ENCODE assay signal across 14 cellular contexts in the genomic region with DNA sequence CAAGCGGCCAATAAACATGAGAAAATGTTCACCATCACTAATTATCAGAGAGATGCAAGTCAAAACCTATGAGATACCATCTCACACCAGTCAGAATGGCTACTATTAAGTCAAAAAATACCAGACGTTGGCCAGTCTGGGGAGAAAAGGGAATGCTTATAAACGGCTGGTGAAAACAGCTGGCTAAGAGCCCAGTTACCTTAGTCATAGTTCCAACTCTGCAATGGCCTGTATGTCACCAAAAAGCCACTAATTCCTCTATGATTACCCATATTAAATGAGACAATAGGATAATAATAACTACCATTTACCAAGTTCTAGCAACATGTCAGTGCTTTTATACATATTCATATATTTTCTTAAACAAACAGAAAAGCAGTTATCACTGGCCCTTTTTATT. TPM values are rescaled to one million over a fixed set of nuclear protein-coding genes. Genes with fewer than 3 reads are reported as not detected.
DNase-seq lines count a peak whose midpoint lies in the region; ATAC-seq and TF ChIP-seq lines count a peak whose summit lies in the region.
"Had no signal": no experiment of that assay in that cellular context is flagged by ENCODE, and none has a peak within 500 bp of the region (broad histone marks: within the 10 kb centered on the region; RNA-seq: fewer than 3 reads in every experiment).

No MANE protein-coding gene starts in this region.

- peak; percentile 82 for ATAC-seq in thoracic aorta (ENCODE audit: insufficient number of reproducible peaks, low FRiP score, low read depth)
- ATAC-seq in GM19397 (IDR thresholded peaks at IDR 0.05; ENCODE audit: unreplicated experiment) = no peak
- no peak for ATAC-seq in GM18519 (IDR thresholded peaks at IDR 0.05; ENCODE audit: low FRiP score, unreplicated experiment)
- ATAC-seq: natural killer cell had no signal

- no peaks in the 10 kb centered on the region for H3K36me3 ChIP-seq in adrenal gland (replicated peaks in 1 of 2)
- H3K36me3 ChIP-seq in thoracic aorta = no peaks in the 10 kb centered on the region

- WGBS in adrenal gland, 4 donors = 45 to 72% (median 50%) methylated on average over 3 of the region's 3 CpGs

- no peak overlapping the region for H3K4me3 ChIP-seq in adrenal gland
- no peak overlapping the region for H3K4me3 ChIP-seq in fibroblast of pulmonary artery (replicated peaks; ENCODE audit: low read depth, low read length)
- H3K4me3 ChIP-seq in thoracic aorta = no peak overlapping the region

- TF ChIP-seq CTCF in adrenal gland (IDR thresholded peaks at IDR 0.05) = no peak
- no peak for TF ChIP-seq CTCF in fibroblast of pulmonary artery (IDR thresholded peaks at IDR 0.05; ENCODE audit: low read length, missing control alignments)
- TF ChIP-seq CTCF in thoracic aorta (IDR thresholded peaks at IDR 0.05) = no peak

- no peaks in the 10 kb centered on the region for H3K27me3 ChIP-seq in adrenal gland
- no peaks in the 10 kb centered on the region for H3K27me3 ChIP-seq in thoracic aorta (replicated peaks; ENCODE audit: insufficient read depth)

- H3K27ac ChIP-seq in adrenal gland = no peak overlapping the region
- H3K27ac ChIP-seq in thoracic aorta = peak overlapping the region; percentile 76 to 86

- DNase-seq in HCEC 1CT (peak; percentile 70), adrenal gland (peak in 6 of 7 donors; percentile 43 to 71 (median 62)), fibroblast of pulmonary artery (ENCODE audit: low read depth) (peak; percentile 72), thoracic aorta (ENCODE audit: low spot score) (peak; percentile 28), NCI-H510A (lab: John Stamatoyannopoulos, UW) (no peak), NCI-H446 treated with DMSO at 0.1 percent for 48 hours (lab: John Stamatoyannopoulos, UW) (no peak)
- DNase-seq: activated CD4-positive, alpha-beta memory T cell treated with anti-CD3 and anti-CD28 coated beads for 36 hours; central memory CD4-positive, alpha-beta T cell; DMS79; natural killer cell; NCI-H2081; small intestine had no signal

- peaks cover 0 to 25% of the 10 kb centered on the region in 2 donors for H3K4me1 ChIP-seq in adrenal gland (replicated peaks in 1 of 2)
- peaks cover 42 to 70% of the 10 kb centered on the region in 2 donors for H3K4me1 ChIP-seq in thoracic aorta (ENCODE audit: control insufficient read depth in 1 of 2, low read depth in 2 of 2)

- no peak for TF ChIP-seq POLR2A in adrenal gland (IDR thresholded peaks at IDR 0.05)

- intact Hi-C loops in adrenal gland (cut with DNase I) = no loop called here

- no peaks in the 10 kb centered on the region for H3K9me3 ChIP-seq in adrenal gland (replicated peaks in 1 of 3)
- no peaks in the 10 kb centered on the region for H3K9me3 ChIP-seq in thoracic aorta

RNA-seq across cellular contexts. Expression of a gene that starts 42.9 kb away (rescaled TPM):
- total RNA-seq in adrenal gland (10 to 100 TPM in 4 of 8 donors, 1 to 10 TPM in 4; 1.5 to 18.8 (median 9.0) TPM), thoracic aorta (10 to 100 TPM; 13.5 to 22.2 TPM)
- polyA plus RNA-seq in adrenal gland = 10 to 100 TPM; 16.0 to 49.6 (median 36.9) TPM

RNA-seq across cellular contexts. Expression of a gene that starts 52.9 kb away (rescaled TPM):
- total RNA-seq in adrenal gland (10 to 100 TPM in 6 of 8 donors, 1 to 10 TPM in 2; 4.0 to 51.8 (median 18.7) TPM), thoracic aorta (10 to 100 TPM; 27.1 to 52.5 TPM)
- polyA plus RNA-seq in adrenal gland = 10 to 100 TPM; 10.4 to 17.9 (median 11.9) TPM

Comparison
In these comparisons a context has a peak if more than half of its experiments do, and no peak if none do; other contexts are left out.
1. DNase-seq: peak in HCEC 1CT (single experiment), adrenal gland (6 of 7), fibroblast of pulmonary artery (single experiment) and thoracic aorta (single experiment); none in NCI-H510A (single experiment) and NCI-H446 treated with DMSO at 0.1 percent for 48 hours (single experiment).
2. H3K27ac ChIP-seq: peak in thoracic aorta (2 of 2); none in adrenal gland (0 of 5).